17 cellular contexts compared by ENCODE assay signal in genomic region chr4:81436096-81436495, GRCh38. TPM values are rescaled to one million over a fixed set of nuclear protein-coding genes. Genes with fewer than 3 reads are reported as not detected.
DNase-seq lines count a peak whose midpoint lies in the region; ATAC-seq, FAIRE-seq and TF ChIP-seq lines count a peak whose summit lies in the region.
"Had no signal": no experiment of that assay in that cellular context is flagged by ENCODE, and none has a peak within 500 bp of the region (broad histone marks: within the 10 kb centered on the region; RNA-seq: fewer than 3 reads in every experiment).

No MANE protein-coding gene starts in this region.

- intact Hi-C loops in activated B cell treated with CpG ODN at 0.5 μM for 24 hours (cut with micrococcal nuclease) = no loop called here

- no peak overlapping the region for H3K4me3 Mint-ChIP-seq in activated B cell treated with CpG ODN at 0.5 μM for 24 hours
- H3K4me3 Mint-ChIP-seq: CD14-positive monocyte; CD4-positive, alpha-beta memory T cell; GM23338 had no signal

- H3K27ac Mint-ChIP-seq in activated B cell treated with CpG ODN at 0.5 μM for 24 hours = peak overlapping the region; percentile 12
- H3K27ac Mint-ChIP-seq: CD14-positive monocyte; CD4-positive, alpha-beta memory T cell; GM23338 had no signal

- TF ChIP-seq POLR2A in suprapubic skin (IDR thresholded peaks at IDR 0.05) = no peak

- H3K27me3 Mint-ChIP-seq in activated B cell treated with CpG ODN at 0.5 μM for 24 hours = no peaks in the 10 kb centered on the region
- H3K27me3 Mint-ChIP-seq: CD4-positive, alpha-beta memory T cell had no signal

- H3K4me1 ChIP-seq in foreskin keratinocyte (peaks cover 26% of the 10 kb centered on the region), suprapubic skin (peaks cover 23% of the 10 kb centered on the region), small intestine (ENCODE audit: control insufficient read depth in 2 of 2, insufficient read depth in 1 of 2, low read depth in 1 of 2, low read length in 1 of 2) (no peaks in the 10 kb centered on the region)

- no peaks in the 10 kb centered on the region for H3K9me3 Mint-ChIP-seq in activated B cell treated with CpG ODN at 0.5 μM for 24 hours
- H3K9me3 Mint-ChIP-seq: CD4-positive, alpha-beta memory T cell; GM23338 had no signal

- H3K4me3 ChIP-seq in epithelial cell of esophagus (ENCODE audit: low read length) (no peak overlapping the region), suprapubic skin (no peak overlapping the region), small intestine (ENCODE audit: low read depth in 1 of 2, low read length in 2 of 2) (no peak overlapping the region)
- H3K4me3 ChIP-seq: GM23338 had no signal

- H3K9me3 ChIP-seq in suprapubic skin (no peaks in the 10 kb centered on the region), small intestine (ENCODE audit: control insufficient read depth, low read depth) (no peaks in the 10 kb centered on the region)

- H3K36me3 ChIP-seq in suprapubic skin = peaks cover 67% of the 10 kb centered on the region
- peaks cover 10 to 20% of the 10 kb centered on the region in 2 donors for H3K36me3 ChIP-seq in small intestine (ENCODE audit: control insufficient read depth in 2 of 2, insufficient read depth in 2 of 2, low read length in 2 of 2)

- no peak for TF ChIP-seq EP300 in suprapubic skin (IDR thresholded peaks at IDR 0.05)

- no peak for FAIRE-seq in small intestine (lab: Jason Lieb, UNC)
- FAIRE-seq: H54 had no signal

- CTCF ChIA-PET in activated B cell treated with CpG ODN at 0.5 μM for 24 hours (lab: Charles Lee) = interaction anchor here (0.9 kb wide), 1 partner anchor 31 kb away, joined by 3 read pairs; no protein-coding TSS in a partner anchor

- POLR2A ChIA-PET in activated B cell treated with CpG ODN at 0.5 μM for 24 hours (lab: Charles Lee) = no interaction called here

- DNase-seq in activated B cell treated with CpG ODN at 0.5 μM for 24 hours = no peak
- DNase-seq in epithelial cell of esophagus (ENCODE audit: low read depth) = peak; percentile 82
- DNase-seq in foreskin keratinocyte = peak in 1 of 2 donors; percentile 57
- no peak for DNase-seq in suprapubic skin (ENCODE audit: low spot score in 2 of 2)
- no peak for DNase-seq in substantia nigra (lab: John Stamatoyannopoulos, UW)
- DNase-seq in NCI-H187 treated with DMSO at 0.1 percent for 48 hours (lab: John Stamatoyannopoulos, UW) = no peak
- no peak for DNase-seq in small intestine
- DNase-seq: ACHN; CD4-positive, alpha-beta memory T cell; DMS79 treated with DMSO at 0.1 percent for 48 hours; GF-D8; HCEC 1CT had no signal

- no peaks in the 10 kb centered on the region for H3K4me1 Mint-ChIP-seq in activated B cell treated with CpG ODN at 0.5 μM for 24 hours
- H3K4me1 Mint-ChIP-seq: CD14-positive monocyte, GM23338 had no signal

- no peak for ATAC-seq in activated B cell treated with CpG ODN at 0.5 μM for 24 hours (ENCODE audit: low read depth)
- peak; percentile 79 for ATAC-seq in foreskin keratinocyte
- ATAC-seq: GM23338 had no signal

- H3K36me3 Mint-ChIP-seq in activated B cell treated with CpG ODN at 0.5 μM for 24 hours (ENCODE audit: low read depth) = peaks cover 80% of the 10 kb centered on the region

- TF ChIP-seq CTCF in activated B cell treated with CpG ODN at 0.5 μM for 24 hours (IDR thresholded peaks at IDR 0.05) (no peak), epithelial cell of esophagus (IDR thresholded peaks at IDR 0.05; ENCODE audit: insufficient read depth, low read depth, low read length, missing control alignments) (no peak), foreskin keratinocyte (conservative IDR thresholded peaks at IDR 0.05) (no peak), suprapubic skin (IDR thresholded peaks at IDR 0.05) (no peak)

- no peaks in the 10 kb centered on the region for H3K27me3 ChIP-seq in foreskin keratinocyte
- H3K27me3 ChIP-seq in suprapubic skin = no peaks in the 10 kb centered on the region
- H3K27me3 ChIP-seq in small intestine (ENCODE audit: control insufficient read depth in 2 of 2, insufficient read depth in 2 of 2, low read length in 2 of 2) = no peaks in the 10 kb centered on the region

- H3K27ac ChIP-seq in foreskin keratinocyte = no peak overlapping the region
- peak overlapping the region; percentile 67 for H3K27ac ChIP-seq in suprapubic skin
- no peak overlapping the region for H3K27ac ChIP-seq in substantia nigra (ENCODE audit: low read depth, low read length, poor library complexity, severe bottlenecking)
- H3K27ac ChIP-seq in small intestine (ENCODE audit: low read depth in 1 of 2, low read length in 1 of 2) = no peak overlapping the region

RNA-seq across cellular contexts. Expression of gene RASGEF1B, which starts 35.6 kb away (rescaled TPM):
- total RNA-seq in activated B cell treated with CpG ODN at 0.5 μM for 24 hours (40.2 and 43.7 TPM in 2 replicates), foreskin keratinocyte (0.56 and 0.65 TPM in 2 replicates), suprapubic skin (100 to 1,000 TPM in 1 of 4 donors, 10 to 100 TPM in 3; 32.4 to 106 (median 63.0) TPM)
- polyA plus RNA-seq in foreskin keratinocyte (0.10 and 0.26 TPM in 2 replicates), small intestine (10 to 100 TPM in 2 of 3 donors, 1 to 10 TPM in 1; 7.6 to 18.6 (median 14.1) TPM)
- total RNA-seq: HT1080 had no signal
- polyA plus RNA-seq: BJ had no signal

Comparison
In these comparisons a context has a peak if more than half of its experiments do, and no peak if none do; other contexts are left out.
1. RNA of gene RASGEF1B, which starts 35.6 kb away (total RNA-seq): 32.4 to 106 TPM in suprapubic skin and 40.2 to 43.7 TPM in activated B cell treated with CpG ODN at 0.5 μM for 24 hours; 0.56 to 0.65 TPM in foreskin keratinocyte; every median in the first group is over 10 times any median in the second.